Comparison of ENCODE assay signal across 10 cellular contexts in the genomic region with DNA sequence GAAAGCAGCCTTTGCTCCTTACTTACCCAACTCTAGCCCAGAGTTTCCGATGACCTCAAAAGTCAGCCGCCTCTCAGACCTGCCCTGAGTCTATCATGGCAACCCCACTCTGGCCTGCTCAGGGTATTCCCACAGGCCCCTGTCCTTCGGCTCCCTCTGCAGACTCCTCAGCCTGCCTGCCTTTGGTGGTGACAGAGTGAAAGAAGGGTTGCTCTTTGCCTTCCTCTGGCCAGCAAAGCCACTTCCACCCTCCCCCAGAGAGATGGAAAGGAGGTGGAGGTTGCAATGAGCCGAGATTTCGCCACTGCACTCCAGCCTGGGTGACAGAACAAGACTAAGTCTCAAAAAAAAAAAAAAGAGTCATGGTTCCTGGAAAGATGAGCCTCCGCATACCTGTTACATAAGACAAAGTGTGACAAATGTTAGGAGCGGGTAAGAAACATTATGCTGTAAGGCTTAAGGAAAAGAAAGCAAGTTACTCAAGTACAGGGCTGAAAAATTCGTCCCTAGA. TPM values are rescaled to one million over a fixed set of nuclear protein-coding genes. Genes with fewer than 3 reads are reported as not detected.
DNase-seq lines count a peak whose midpoint lies in the region; ATAC-seq and TF ChIP-seq lines count a peak whose summit lies in the region.
"Had no signal": no experiment of that assay in that cellular context is flagged by ENCODE, and none has a peak within 500 bp of the region (broad histone marks: within the 10 kb centered on the region; RNA-seq: fewer than 3 reads in every experiment).

No MANE protein-coding gene starts in this region.

- CTCF ChIA-PET in activated CD8-positive, alpha-beta T cell treated with anti-CD3 and anti-CD28 coated beads for 36 hours (lab: Charles Lee) = no interaction called here

- peaks cover 14 to 56% (median 36%) of the 10 kb centered on the region in 4 donors for H3K4me1 Mint-ChIP-seq in CD4-positive, CD25-positive, alpha-beta regulatory T cell
- H3K4me1 Mint-ChIP-seq in activated CD8-positive, alpha-beta T cell treated with anti-CD3 and anti-CD28 coated beads for 36 hours (ENCODE audit: low read depth) = peaks cover 45% of the 10 kb centered on the region

- peak overlapping the region; percentile 9 to 96 (median 93) for H3K27ac Mint-ChIP-seq in CD4-positive, CD25-positive, alpha-beta regulatory T cell
- peak overlapping the region; percentile 23 for H3K27ac Mint-ChIP-seq in activated CD8-positive, alpha-beta T cell treated with anti-CD3 and anti-CD28 coated beads for 36 hours

- no peak for DNase-seq in CD4-positive, CD25-positive, alpha-beta regulatory T cell
- DNase-seq in HFF-Myc (ENCODE audit: extremely low read depth, low read depth) (no peak), mesendoderm (peak; percentile 64), 8988T (no peak), DMS79 (lab: John Stamatoyannopoulos, UW) (no peak)
- peak; percentile 47 for DNase-seq in activated CD8-positive, alpha-beta T cell treated with anti-CD3 and anti-CD28 coated beads for 36 hours
- DNase-seq: erythroblast, sigmoid colon had no signal

- TF ChIP-seq CTCF in HFF-Myc (IDR thresholded peaks at IDR 0.05; ENCODE audit: low read depth, low read length, missing control alignments) = peak; percentile 15
- no peak for TF ChIP-seq CTCF in activated CD8-positive, alpha-beta T cell treated with anti-CD3 and anti-CD28 coated beads for 36 hours (IDR thresholded peaks at IDR 0.05)

- H3K4me1 ChIP-seq in CD4-positive, CD25-positive, alpha-beta regulatory T cell (ENCODE audit: control insufficient read depth, insufficient read depth, low read length, poor library complexity, severe bottlenecking) = peaks cover 50% of the 10 kb centered on the region
- peaks cover 6% of the 10 kb centered on the region for H3K4me1 ChIP-seq in mesendoderm (ENCODE audit: control insufficient read depth, low read depth, low read length)
- H3K4me1 ChIP-seq: sigmoid colon had no signal

- H2AK5ac ChIP-seq in mesendoderm (ENCODE audit: low read length) = no peak overlapping the region

- no peaks in the 10 kb centered on the region for H3K9me3 ChIP-seq in CD4-positive, CD25-positive, alpha-beta regulatory T cell (ENCODE audit: control insufficient read depth in 2 of 2, low read length in 2 of 2)
- H3K9me3 ChIP-seq: sigmoid colon had no signal

- no peak overlapping the region for H2BK120ac ChIP-seq in mesendoderm (ENCODE audit: low read depth, low read length)

- H3K27ac ChIP-seq in CD4-positive, CD25-positive, alpha-beta regulatory T cell (ENCODE audit: insufficient read depth, low read length, poor library complexity, severe bottlenecking) = no peak overlapping the region
- no peak overlapping the region for H3K27ac ChIP-seq in mesendoderm (ENCODE audit: low read depth, low read length)
- H3K27ac ChIP-seq: sigmoid colon had no signal

- no peak overlapping the region for H3K18ac ChIP-seq in mesendoderm (ENCODE audit: low read length)

- intact Hi-C loops in activated CD8-positive, alpha-beta T cell treated with anti-CD3 and anti-CD28 coated beads for 36 hours (cut with micrococcal nuclease) = no loop called here

- no peaks in the 10 kb centered on the region for H3K79me1 ChIP-seq in mesendoderm (ENCODE audit: low read length)

- H3K36me3 ChIP-seq in CD4-positive, CD25-positive, alpha-beta regulatory T cell (ENCODE audit: control insufficient read depth, insufficient read depth, low read length) = no peaks in the 10 kb centered on the region
- no peaks in the 10 kb centered on the region for H3K36me3 ChIP-seq in mesendoderm (ENCODE audit: control insufficient read depth, insufficient read depth, low read length)
- H3K36me3 ChIP-seq: sigmoid colon had no signal

- POLR2A ChIA-PET in activated CD8-positive, alpha-beta T cell treated with anti-CD3 and anti-CD28 coated beads for 36 hours (lab: Charles Lee) = no interaction called here

- no peak overlapping the region for H3K9ac ChIP-seq in mesendoderm (ENCODE audit: low read length)

- H3K4me3 ChIP-seq in CD4-positive, CD25-positive, alpha-beta regulatory T cell (ENCODE audit: low read depth, low read length) = no peak overlapping the region
- H3K4me3 ChIP-seq in HFF-Myc (replicated peaks; ENCODE audit: low read depth, low read length) (no peak overlapping the region), mesendoderm (ENCODE audit: low read length) (no peak overlapping the region)
- H3K4me3 ChIP-seq: sigmoid colon had no signal

- no peak overlapping the region for H3K4ac ChIP-seq in mesendoderm (ENCODE audit: low read depth, low read length)

- H3K4me2 ChIP-seq in mesendoderm (ENCODE audit: low read length) = no peak overlapping the region

- H3K9me3 Mint-ChIP-seq in CD4-positive, CD25-positive, alpha-beta regulatory T cell = no peaks in the 10 kb centered on the region
- H3K9me3 Mint-ChIP-seq in activated CD8-positive, alpha-beta T cell treated with anti-CD3 and anti-CD28 coated beads for 36 hours = no peaks in the 10 kb centered on the region

- no peak overlapping the region for H4K5ac ChIP-seq in mesendoderm (ENCODE audit: low read length)

- no peaks in the 10 kb centered on the region for H3K27me3 Mint-ChIP-seq in CD4-positive, CD25-positive, alpha-beta regulatory T cell
- H3K27me3 Mint-ChIP-seq in activated CD8-positive, alpha-beta T cell treated with anti-CD3 and anti-CD28 coated beads for 36 hours = no peaks in the 10 kb centered on the region

- no peak overlapping the region for H2BK5ac ChIP-seq in mesendoderm (ENCODE audit: low read length)

- no peaks in the 10 kb centered on the region for H3K79me2 ChIP-seq in mesendoderm (ENCODE audit: control insufficient read depth, insufficient read depth, low read length)

- H3K4me3 Mint-ChIP-seq in CD4-positive, CD25-positive, alpha-beta regulatory T cell = peak overlapping the region; percentile 1 to 87 (median 58)
- no peak overlapping the region for H3K4me3 Mint-ChIP-seq in activated CD8-positive, alpha-beta T cell treated with anti-CD3 and anti-CD28 coated beads for 36 hours

- WGBS in mesendoderm (ENCODE audit: extremely low coverage, insufficient coverage, low lambda C conversion rate) = no CpG with 5 or more reads among the region's 8 CpGs

- H2BK15ac ChIP-seq in mesendoderm (replicated peaks; ENCODE audit: low read depth) = no peak overlapping the region

- no peak overlapping the region for H3K23ac ChIP-seq in mesendoderm (ENCODE audit: low read length)

- no peak overlapping the region for H4K8ac ChIP-seq in mesendoderm (ENCODE audit: low read depth, low read length)

- H3K27me3 ChIP-seq in CD4-positive, CD25-positive, alpha-beta regulatory T cell (ENCODE audit: control insufficient read depth, insufficient read depth, low read length) = no peaks in the 10 kb centered on the region
- H3K27me3 ChIP-seq in mesendoderm (ENCODE audit: insufficient read depth, low read length, poor library complexity) = no peaks in the 10 kb centered on the region
- H3K27me3 ChIP-seq: sigmoid colon had no signal

- no peaks in the 10 kb centered on the region for H3K36me3 Mint-ChIP-seq in CD4-positive, CD25-positive, alpha-beta regulatory T cell
- no peaks in the 10 kb centered on the region for H3K36me3 Mint-ChIP-seq in activated CD8-positive, alpha-beta T cell treated with anti-CD3 and anti-CD28 coated beads for 36 hours (ENCODE audit: low read depth)

- ATAC-seq in CD4-positive, CD25-positive, alpha-beta regulatory T cell (ENCODE audit: low read depth in 2 of 2) = no peak
- ATAC-seq in activated CD8-positive, alpha-beta T cell treated with anti-CD3 and anti-CD28 coated beads for 36 hours = peak; percentile 40
- ATAC-seq in GM21529 (IDR thresholded peaks at IDR 0.05; ENCODE audit: unreplicated experiment) = no peak
- ATAC-seq in HG03280 (IDR thresholded peaks at IDR 0.05; ENCODE audit: unreplicated experiment) = no peak

- no peak overlapping the region for H3K56ac ChIP-seq in mesendoderm (ENCODE audit: low read length)

RNA-seq across cellular contexts. Expression of a gene that starts 2.3 kb away (rescaled TPM):
- 0.54 TPM for total RNA-seq in CD4-positive, CD25-positive, alpha-beta regulatory T cell
- 1 to 10 TPM in 1 of 4 donors, under 1 TPM in 3; 0.08 to 1.9 (median 0.73) TPM for polyA plus RNA-seq in CD4-positive, CD25-positive, alpha-beta regulatory T cell
- under 1 TPM in 1 of 2 experiments, not detected in 1; 0.16 TPM for total RNA-seq in activated CD8-positive, alpha-beta T cell treated with anti-CD3 and anti-CD28 coated beads for 36 hours
- not detected for polyA plus RNA-seq in mesendoderm (2013, experiment 1 of 2)
- polyA plus RNA-seq in mesendoderm (2013, experiment 2 of 2) = not detected
- total RNA-seq: sigmoid colon had no signal

RNA-seq across cellular contexts. Expression of a gene that starts 5.9 kb away (rescaled TPM):
- total RNA-seq in CD4-positive, CD25-positive, alpha-beta regulatory T cell = 0.64 TPM
- 1 to 10 TPM in 1 of 4 donors, under 1 TPM in 2, not detected in 1; 0.23 to 1.6 (median 0.92) TPM for polyA plus RNA-seq in CD4-positive, CD25-positive, alpha-beta regulatory T cell
- total RNA-seq in activated CD8-positive, alpha-beta T cell treated with anti-CD3 and anti-CD28 coated beads for 36 hours = under 1 TPM in 1 of 2 experiments, not detected in 1; 0.25 TPM
- 5.7 TPM for polyA plus RNA-seq in mesendoderm (2013, experiment 1 of 2)
- 6.4 TPM for polyA plus RNA-seq in mesendoderm (2013, experiment 2 of 2)

RNA-seq across cellular contexts. Expression of a gene that starts 14.1 kb away (rescaled TPM):
- 295 TPM for total RNA-seq in CD4-positive, CD25-positive, alpha-beta regulatory T cell
- 100 to 1,000 TPM; 131 to 177 (median 158) TPM for polyA plus RNA-seq in CD4-positive, CD25-positive, alpha-beta regulatory T cell
- total RNA-seq in activated CD8-positive, alpha-beta T cell treated with anti-CD3 and anti-CD28 coated beads for 36 hours = 10 to 100 TPM; 43.7 to 46.3 TPM
- polyA plus RNA-seq in mesendoderm (2013, experiment 1 of 2) = 0.34 TPM
- 0.28 TPM for polyA plus RNA-seq in mesendoderm (2013, experiment 2 of 2)

RNA-seq across cellular contexts. Expression of a gene that starts 29.2 kb away (rescaled TPM):
- total RNA-seq in CD4-positive, CD25-positive, alpha-beta regulatory T cell = 8.2 TPM
- 1 to 10 TPM; 4.0 to 9.0 (median 5.1) TPM for polyA plus RNA-seq in CD4-positive, CD25-positive, alpha-beta regulatory T cell
- 10 to 100 TPM; 24.9 to 27.5 TPM for total RNA-seq in activated CD8-positive, alpha-beta T cell treated with anti-CD3 and anti-CD28 coated beads for 36 hours
- polyA plus RNA-seq in mesendoderm (2013, experiment 1 of 2) = 19.2 TPM
- polyA plus RNA-seq in mesendoderm (2013, experiment 2 of 2) = 16.9 TPM

Comparison
In these comparisons a context has a peak if more than half of its experiments do, and no peak if none do; other contexts are left out.
1. DNase-seq: peak in activated CD8-positive, alpha-beta T cell treated with anti-CD3 and anti-CD28 coated beads for 36 hours (single experiment) and mesendoderm (single experiment); none in CD4-positive, CD25-positive, alpha-beta regulatory T cell (0 of 3), HFF-Myc (single experiment), 8988T (single experiment) and DMS79 (single experiment).